Comparison of ENCODE assay signal across 8 cellular contexts in the genomic region with DNA sequence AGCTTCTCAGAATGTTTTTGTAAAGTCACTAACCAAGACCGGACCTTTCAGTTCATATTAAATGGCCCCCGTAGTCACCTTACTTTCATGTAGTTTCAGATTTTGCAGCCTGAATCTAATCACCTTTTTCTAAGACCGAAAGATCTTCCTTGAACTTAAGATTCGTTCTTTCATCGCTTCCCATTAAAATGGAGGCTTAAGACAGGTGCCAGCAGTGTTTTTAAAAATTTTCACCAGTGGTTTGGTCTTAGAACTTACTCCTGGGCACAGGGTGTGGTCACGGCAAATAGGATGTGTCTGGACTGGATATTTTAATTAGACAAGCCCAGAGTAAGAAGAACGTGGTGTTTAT. TPM values are rescaled to one million over a fixed set of nuclear protein-coding genes. Genes with fewer than 3 reads are reported as not detected.
DNase-seq lines count a peak whose midpoint lies in the region; ATAC-seq and TF ChIP-seq lines count a peak whose summit lies in the region.

No MANE protein-coding gene starts in this region.

- H3K9me2 ChIP-seq in GM23338 (ENCODE audit: insufficient read depth): no peaks in the 10 kb centered on the region

- peaks cover 23% of the 10 kb centered on the region for H3K4me1 ChIP-seq in GM23338 (ENCODE audit: insufficient read depth)
- H3K4me1 ChIP-seq in esophagus (ENCODE audit: control insufficient read depth in 2 of 2, insufficient read depth in 2 of 2, low read length in 1 of 2): peaks cover 4% of the 10 kb centered on the region in 2 donors
- peaks cover 36% of the 10 kb centered on the region for H3K4me1 ChIP-seq in neuron (ENCODE audit: insufficient read depth, low read length)

- WGBS in esophagus, 2 donors: 0 to 1% methylated on average over 7 of the region's 7 CpGs

- TF ChIP-seq CTCF in GM23338 (conservative IDR thresholded peaks at IDR 0.05; ENCODE audit: low read depth in 2 of 2): no peak
- no peak for TF ChIP-seq CTCF in RWPE1 (conservative IDR thresholded peaks at IDR 0.05; ENCODE audit: low read depth)

- no peak for ATAC-seq in GM23338
- no peak for ATAC-seq in HG02678 (IDR thresholded peaks at IDR 0.05; ENCODE audit: unreplicated experiment)

- H3K9me3 ChIP-seq in esophagus (ENCODE audit: control insufficient read depth in 2 of 2, insufficient read depth in 1 of 2, low read depth in 1 of 2, low read length in 1 of 2): no peaks in the 10 kb centered on the region
- H3K9me3 ChIP-seq in neuron (ENCODE audit: low read length): no peaks in the 10 kb centered on the region

- H3K4me2 ChIP-seq in GM23338: peak overlapping the region; percentile 79

- H3K4me3 ChIP-seq in GM23338 (peak overlapping the region; percentile 78), esophagus (ENCODE audit: low read depth in 1 of 2, low read length in 2 of 2) (peak overlapping the region; percentile 68 to 98), neuron (ENCODE audit: low read length) (peak overlapping the region; percentile 99)

- peaks cover 44% of the 10 kb centered on the region for H3K36me3 ChIP-seq in GM23338 (ENCODE audit: insufficient read depth)
- H3K36me3 ChIP-seq in esophagus (ENCODE audit: control insufficient read depth in 2 of 2, insufficient read depth in 2 of 2, low read length in 1 of 2): peaks cover 6 to 10% of the 10 kb centered on the region in 2 donors
- peaks cover 45% of the 10 kb centered on the region for H3K36me3 ChIP-seq in neuron (ENCODE audit: insufficient read depth, low read length)

- CTCF ChIA-PET in RWPE1 (lab: Yijun Ruan, JAX): no interaction called here

- peaks cover 34% of the 10 kb centered on the region for H3K4me1 Mint-ChIP-seq in GM23338

- H3K27ac Mint-ChIP-seq in GM23338: peak overlapping the region; percentile 100

- peak overlapping the region; percentile 94 for H3K27ac ChIP-seq in GM23338 (ENCODE audit: low read depth)
- peak overlapping the region; percentile 98 for H3K27ac ChIP-seq in RWPE1
- peak overlapping the region; percentile 98 to 100 for H3K27ac ChIP-seq in esophagus (ENCODE audit: low read depth in 2 of 2, low read length in 1 of 2)

- DNase-seq in GM23338 (ENCODE audit: low spot score) (no peak), RWPE1 (ENCODE audit: low spot score) (no peak), middle frontal gyrus (ENCODE audit: extremely low spot score, low spot score) (no peak), ureter (ENCODE audit: low spot score) (no peak), NCI-H510A (lab: John Stamatoyannopoulos, UW) (no peak)

- H2AFZ ChIP-seq in GM23338 (no peak overlapping the region), neuron (ENCODE audit: low read depth, low read length) (no peak overlapping the region)

- POLR2A ChIA-PET in RWPE1 (lab: Yijun Ruan, JAX; ENCODE audit: low non-redundant PET): interaction anchor here (0.6 kb wide), 1 partner anchor 49 kb away, joined by 3 read pairs; no protein-coding TSS in a partner anchor

- H3F3A ChIP-seq in GM23338 (replicated peaks; ENCODE audit: low read depth): peaks cover 37% of the 10 kb centered on the region

- H3K9me3 Mint-ChIP-seq in GM23338: peaks cover 16% of the 10 kb centered on the region; the same call in 2 of the 3 replicates

- H3K36me3 Mint-ChIP-seq in GM23338 (ENCODE audit: low read depth): peaks cover 57% of the 10 kb centered on the region

- H4K20me1 ChIP-seq in GM23338 (replicated peaks; ENCODE audit: insufficient read depth): peaks cover 51% of the 10 kb centered on the region

- H3K27me3 ChIP-seq in GM23338 (ENCODE audit: insufficient read depth) (no peaks in the 10 kb centered on the region), esophagus (ENCODE audit: control insufficient read depth in 1 of 2, insufficient read depth in 2 of 2, low read length in 2 of 2) (no peaks in the 10 kb centered on the region), neuron (ENCODE audit: insufficient read depth, low read length) (no peaks in the 10 kb centered on the region)

- H3K4me3 Mint-ChIP-seq in GM23338: peak overlapping the region; percentile 95

- peaks cover 33% of the 10 kb centered on the region for H3K27me3 Mint-ChIP-seq in GM23338 (ENCODE audit: insufficient read depth, low read depth, poor library complexity)

- H3K79me2 ChIP-seq in GM23338 (replicated peaks; ENCODE audit: insufficient read depth): peaks cover 63% of the 10 kb centered on the region

TF ChIP-seq in GM23338, 12 proteins besides CTCF, POLR2A, EP300 and RAD21 (continues in another document):
- TF ChIP-seq POLR2AphosphoS5 (IDR thresholded peaks at IDR 0.05; ENCODE audit: low read depth): no peak
- TF ChIP-seq, protein P1, sequence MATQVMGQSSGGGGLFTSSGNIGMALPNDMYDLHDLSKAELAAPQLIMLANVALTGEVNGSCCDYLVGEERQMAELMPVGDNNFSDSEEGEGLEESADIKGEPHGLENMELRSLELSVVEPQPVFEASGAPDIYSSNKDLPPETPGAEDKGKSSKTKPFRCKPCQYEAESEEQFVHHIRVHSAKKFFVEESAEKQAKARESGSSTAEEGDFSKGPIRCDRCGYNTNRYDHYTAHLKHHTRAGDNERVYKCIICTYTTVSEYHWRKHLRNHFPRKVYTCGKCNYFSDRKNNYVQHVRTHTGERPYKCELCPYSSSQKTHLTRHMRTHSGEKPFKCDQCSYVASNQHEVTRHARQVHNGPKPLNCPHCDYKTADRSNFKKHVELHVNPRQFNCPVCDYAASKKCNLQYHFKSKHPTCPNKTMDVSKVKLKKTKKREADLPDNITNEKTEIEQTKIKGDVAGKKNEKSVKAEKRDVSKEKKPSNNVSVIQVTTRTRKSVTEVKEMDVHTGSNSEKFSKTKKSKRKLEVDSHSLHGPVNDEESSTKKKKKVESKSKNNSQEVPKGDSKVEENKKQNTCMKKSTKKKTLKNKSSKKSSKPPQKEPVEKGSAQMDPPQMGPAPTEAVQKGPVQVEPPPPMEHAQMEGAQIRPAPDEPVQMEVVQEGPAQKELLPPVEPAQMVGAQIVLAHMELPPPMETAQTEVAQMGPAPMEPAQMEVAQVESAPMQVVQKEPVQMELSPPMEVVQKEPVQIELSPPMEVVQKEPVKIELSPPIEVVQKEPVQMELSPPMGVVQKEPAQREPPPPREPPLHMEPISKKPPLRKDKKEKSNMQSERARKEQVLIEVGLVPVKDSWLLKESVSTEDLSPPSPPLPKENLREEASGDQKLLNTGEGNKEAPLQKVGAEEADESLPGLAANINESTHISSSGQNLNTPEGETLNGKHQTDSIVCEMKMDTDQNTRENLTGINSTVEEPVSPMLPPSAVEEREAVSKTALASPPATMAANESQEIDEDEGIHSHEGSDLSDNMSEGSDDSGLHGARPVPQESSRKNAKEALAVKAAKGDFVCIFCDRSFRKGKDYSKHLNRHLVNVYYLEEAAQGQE (IDR thresholded peaks at IDR 0.05; ENCODE audit: unreplicated experiment): no peak
- no peak for TF ChIP-seq EZH2phosphoT487 (IDR thresholded peaks at IDR 0.05; ENCODE audit: unreplicated experiment)

RNA-seq across cellular contexts. Expression of a gene that starts 0.6 kb away (rescaled TPM):
- total RNA-seq in GM23338 (2014; rRNA removed; shearing (Covaris generic)): 254 and 436 TPM in 2 replicates
- polyA plus RNA-seq in GM23338 (2016; fragmentation: Nextera tagmentation; extraction: Ambion mirVana): 585 and 655 TPM in 2 replicates
- polyA plus RNA-seq in esophagus: 100 to 1,000 TPM; 103 to 247 TPM
- 306 TPM for total RNA-seq in ureter

RNA-seq across cellular contexts. Expression of a gene that starts 47.5 kb away (rescaled TPM):
- total RNA-seq in GM23338 (2014; rRNA removed; shearing (Covaris generic)): 15.2 and 17.4 TPM in 2 replicates
- 9.0 and 10.8 TPM in 2 replicates for polyA plus RNA-seq in GM23338 (2016; fragmentation: Nextera tagmentation; extraction: Ambion mirVana)
- polyA plus RNA-seq in esophagus: 10 to 100 TPM; 24.0 to 32.2 TPM
- total RNA-seq in ureter: 47.5 TPM
